In genomic region chr12:46629331-46630229, GRCh38 we compare ENCODE assay signal across 18 cellular contexts.
DNase-seq lines count a peak whose midpoint lies in the region; FAIRE-seq and TF ChIP-seq lines count a peak whose summit lies in the region.
"Had no signal": no experiment of that assay in that cellular context is flagged by ENCODE, and none has a peak within 500 bp of the region (broad histone marks: within the 10 kb centered on the region; RNA-seq: fewer than 3 reads in every experiment).

No MANE protein-coding gene starts in this region.

- DNase-seq in activated naive CD4-positive, alpha-beta T cell treated with anti-CD3 and anti-CD28 coated beads, Interleukin-2, amount 50 U/mL, for 16 hours = no peak
- DNase-seq in epithelial cell of proximal tubule (ENCODE audit: low read depth) (peak; percentile 82), mesenchymal stem cell (no peak), small intestine (peak; percentile 5), DMS153 (lab: John Stamatoyannopoulos, UW) (no peak), NCI-H524 (lab: John Stamatoyannopoulos, UW) (no peak), NCI-H1417 treated with DMSO at 0.1 percent for 48 hours (lab: John Stamatoyannopoulos, UW) (no peak)
- DNase-seq: COR-L47, DND-41, GF-D8, HCEC 1CT, KG1, NCI-H1048, NCI-H1694, PC-9 had no signal

- 98% methylated on average over 2 of the region's 4 CpGs for WGBS in mesenchymal stem cell
- WGBS in small intestine, 3 donors = 47 to 68% (median 62%) methylated on average over 4 of the region's 4 CpGs

- no peaks in the 10 kb centered on the region for H3K9me3 ChIP-seq in mesenchymal stem cell (ENCODE audit: control insufficient read depth, low read length)
- H3K9me3 ChIP-seq in small intestine (ENCODE audit: control insufficient read depth, low read depth) = no peaks in the 10 kb centered on the region

- peaks cover 15% of the 10 kb centered on the region for H3K4me1 Mint-ChIP-seq in activated naive CD4-positive, alpha-beta T cell treated with anti-CD3 and anti-CD28 coated beads, Interleukin-2, amount 50 U/mL, for 24 hours

- FAIRE-seq in small intestine (lab: Jason Lieb, UNC) = no peak

- no peaks in the 10 kb centered on the region for H3K36me3 Mint-ChIP-seq in activated naive CD4-positive, alpha-beta T cell treated with anti-CD3 and anti-CD28 coated beads, Interleukin-2, amount 50 U/mL, for 24 hours

- H3K79me1 ChIP-seq in mesenchymal stem cell (replicated peaks; ENCODE audit: low read length, poor library complexity, severe bottlenecking) = no peaks in the 10 kb centered on the region

- peak overlapping the region; percentile 55 for H3K27ac ChIP-seq in mesenchymal stem cell (ENCODE audit: low read length, poor library complexity, severe bottlenecking)
- no peak overlapping the region for H3K27ac ChIP-seq in small intestine (ENCODE audit: low read depth in 1 of 2, low read length in 1 of 2)
- H3K27ac ChIP-seq: C4-2B, HL-60, PC-9 had no signal

- H3K27me3 ChIP-seq in mesenchymal stem cell (ENCODE audit: control insufficient read depth in 1 of 2, insufficient read depth in 1 of 2, low read length in 2 of 2) = no peaks in the 10 kb centered on the region
- H3K27me3 ChIP-seq in small intestine (ENCODE audit: control insufficient read depth in 2 of 2, insufficient read depth in 2 of 2, low read length in 2 of 2) = no peaks in the 10 kb centered on the region

- H3K18ac ChIP-seq in mesenchymal stem cell (ENCODE audit: low read depth in 1 of 2, low read length in 2 of 2) = peak overlapping the region in 1 of 2 experiments; percentile 40

- H3K4me3 ChIP-seq in epithelial cell of proximal tubule (ENCODE audit: low read depth, low read length) (no peak overlapping the region), mesenchymal stem cell (ENCODE audit: insufficient read depth in 1 of 2, low read depth in 1 of 2, low read length in 2 of 2) (no peak overlapping the region), small intestine (ENCODE audit: low read depth in 1 of 2, low read length in 2 of 2) (no peak overlapping the region)
- H3K4me3 ChIP-seq: PC-9 had no signal

- TF ChIP-seq CTCF in epithelial cell of proximal tubule (conservative IDR thresholded peaks at IDR 0.05; ENCODE audit: low read depth, low read length) = no peak

- no peak overlapping the region for H2BK120ac ChIP-seq in mesenchymal stem cell (ENCODE audit: low read depth, low read length)

- no peak overlapping the region for H3K23ac ChIP-seq in mesenchymal stem cell (ENCODE audit: low read length in 2 of 2)

- no peak overlapping the region for H2BK15ac ChIP-seq in mesenchymal stem cell (ENCODE audit: low read depth, poor library complexity, severe bottlenecking)

- H2AK5ac ChIP-seq in mesenchymal stem cell (ENCODE audit: low read length, severe bottlenecking) = peak overlapping the region; percentile 91

- H3K14ac ChIP-seq in mesenchymal stem cell (ENCODE audit: low read length in 2 of 2) = peak overlapping the region in 1 of 2 experiments; percentile 20

- H3K4me3 Mint-ChIP-seq in activated naive CD4-positive, alpha-beta T cell treated with anti-CD3 and anti-CD28 coated beads, Interleukin-2, amount 50 U/mL, for 24 hours = no peak overlapping the region

- peak overlapping the region in 1 of 2 experiments; percentile 58 for H3K4ac ChIP-seq in mesenchymal stem cell (ENCODE audit: low read depth in 1 of 2, low read length in 2 of 2)

- H3K27ac Mint-ChIP-seq in activated naive CD4-positive, alpha-beta T cell treated with anti-CD3 and anti-CD28 coated beads, Interleukin-2, amount 50 U/mL, for 24 hours = peak overlapping the region; percentile 32

- H4K91ac ChIP-seq in mesenchymal stem cell (ENCODE audit: low read length) = no peak overlapping the region

- no peaks in the 10 kb centered on the region for H3K9me3 Mint-ChIP-seq in activated naive CD4-positive, alpha-beta T cell treated with anti-CD3 and anti-CD28 coated beads, Interleukin-2, amount 50 U/mL, for 24 hours

- H3K27me3 Mint-ChIP-seq in activated naive CD4-positive, alpha-beta T cell treated with anti-CD3 and anti-CD28 coated beads, Interleukin-2, amount 50 U/mL, for 24 hours = no peaks in the 10 kb centered on the region

- H2BK12ac ChIP-seq in mesenchymal stem cell (ENCODE audit: low read length in 2 of 2) = no peak overlapping the region

- H4K8ac ChIP-seq in mesenchymal stem cell (ENCODE audit: low read length) = no peak overlapping the region

- H3K4me2 ChIP-seq in mesenchymal stem cell (ENCODE audit: low read length, poor library complexity, severe bottlenecking) = no peak overlapping the region
- H3K4me2 ChIP-seq: PC-9 had no signal

- H3K4me1 ChIP-seq in mesenchymal stem cell (ENCODE audit: control insufficient read depth, insufficient read depth, low read depth, low read length) (peaks cover 11% of the 10 kb centered on the region), small intestine (ENCODE audit: control insufficient read depth in 2 of 2, insufficient read depth in 1 of 2, low read depth in 1 of 2, low read length in 1 of 2) (no peaks in the 10 kb centered on the region)

- H3K36me3 ChIP-seq in mesenchymal stem cell (ENCODE audit: control insufficient read depth in 1 of 2, insufficient read depth in 2 of 2, low read depth in 1 of 2, low read length in 2 of 2) (no peaks in the 10 kb centered on the region), small intestine (ENCODE audit: control insufficient read depth in 2 of 2, insufficient read depth in 2 of 2, low read length in 2 of 2) (no peaks in the 10 kb centered on the region)

- H3K9ac ChIP-seq in mesenchymal stem cell (ENCODE audit: low read length) = no peak overlapping the region

- no peak overlapping the region for H2AFZ ChIP-seq in mesenchymal stem cell (ENCODE audit: low read depth, low read length)
- H2AFZ ChIP-seq: PC-9 had no signal

- H2BK5ac ChIP-seq in mesenchymal stem cell (ENCODE audit: low read depth, low read length, poor library complexity, severe bottlenecking) = no peak overlapping the region

Comparison
In these comparisons a context has a peak if more than half of its experiments do, and no peak if none do; other contexts are left out.
1. DNase-seq: peak in epithelial cell of proximal tubule (single experiment) and small intestine (single experiment); none in activated naive CD4-positive, alpha-beta T cell treated with anti-CD3 and anti-CD28 coated beads, Interleukin-2, amount 50 U/mL, for 16 hours (single experiment), mesenchymal stem cell (single experiment), DMS153 (single experiment), NCI-H524 (0 of 2) and NCI-H1417 treated with DMSO at 0.1 percent for 48 hours (single experiment).